In genomic region chr1:46406881-46407608, GRCh38 we compare ENCODE assay signal across 11 cellular contexts. TPM values are rescaled to one million over a fixed set of nuclear protein-coding genes. Genes with fewer than 3 reads are reported as not detected.
DNase-seq lines count a peak whose midpoint lies in the region; ATAC-seq and TF ChIP-seq lines count a peak whose summit lies in the region.
"Had no signal": no experiment of that assay in that cellular context is flagged by ENCODE, and none has a peak within 500 bp of the region (broad histone marks: within the 10 kb centered on the region; RNA-seq: fewer than 3 reads in every experiment).

No MANE protein-coding gene starts in this region.

- peak overlapping the region; percentile 74 for H2AK5ac ChIP-seq in mesendoderm (ENCODE audit: low read length)

- peak overlapping the region; percentile 22 for H3K18ac ChIP-seq in mesendoderm (ENCODE audit: low read length)

- DNase-seq in activated naive CD8-positive, alpha-beta T cell treated with anti-CD3 and anti-CD28 coated beads, Interleukin-2, amount 10 ng/mL, durations not matched to agents 7 days and 5 days: no peak
- no peak for DNase-seq in activated naive CD8-positive, alpha-beta T cell treated with anti-CD3 and anti-CD28 coated beads for 36 hours
- DNase-seq in central memory CD8-positive, alpha-beta T cell (ENCODE audit: low spot score in 2 of 2): no peak
- peak; percentile 73 for DNase-seq in mesendoderm
- DNase-seq in type B pancreatic cell (ENCODE audit: extremely low spot score, unreplicated experiment): no peak
- DNase-seq in dedifferentiated amniotic fluid mesenchymal stem cell (ENCODE audit: extremely low spot score): no peak
- no peak for DNase-seq in NCI-H69 (lab: John Stamatoyannopoulos, UW)
- DNase-seq: cortex of kidney had no signal

- H3K9me3 Mint-ChIP-seq in activated naive CD8-positive, alpha-beta T cell treated with anti-CD3 and anti-CD28 coated beads, Interleukin-2, amount 10 ng/mL, durations not matched to agents 7 days and 5 days: no peaks in the 10 kb centered on the region
- H3K9me3 Mint-ChIP-seq in activated naive CD8-positive, alpha-beta T cell treated with anti-CD3 and anti-CD28 coated beads for 36 hours: no peaks in the 10 kb centered on the region
- no peaks in the 10 kb centered on the region for H3K9me3 Mint-ChIP-seq in central memory CD8-positive, alpha-beta T cell
- H3K9me3 Mint-ChIP-seq in type B pancreatic cell: no peaks in the 10 kb centered on the region
- H3K9me3 Mint-ChIP-seq: stimulated activated naive CD8-positive, alpha-beta T cell treated with anti-CD3 and anti-CD28 coated beads, Interleukin-15, amount 100 ng/mL, for 72 hours had no signal

- no peak overlapping the region for H3K4me3 ChIP-seq in mesendoderm (ENCODE audit: low read length)

- no CpG with 5 or more reads among the region's 13 CpGs for WGBS in mesendoderm (ENCODE audit: extremely low coverage, insufficient coverage, low lambda C conversion rate)

- peak overlapping the region; percentile 14 for H3K27ac Mint-ChIP-seq in activated naive CD8-positive, alpha-beta T cell treated with anti-CD3 and anti-CD28 coated beads, Interleukin-2, amount 10 ng/mL, durations not matched to agents 7 days and 5 days
- no peak overlapping the region for H3K27ac Mint-ChIP-seq in activated naive CD8-positive, alpha-beta T cell treated with anti-CD3 and anti-CD28 coated beads for 36 hours
- peak overlapping the region; percentile 35 for H3K27ac Mint-ChIP-seq in central memory CD8-positive, alpha-beta T cell (ENCODE audit: low read depth)
- H3K27ac Mint-ChIP-seq in type B pancreatic cell: no peak overlapping the region

- no peak overlapping the region for H2BK120ac ChIP-seq in mesendoderm (ENCODE audit: low read depth, low read length)

- peaks cover 2% of the 10 kb centered on the region for H3K4me1 Mint-ChIP-seq in activated naive CD8-positive, alpha-beta T cell treated with anti-CD3 and anti-CD28 coated beads, Interleukin-2, amount 10 ng/mL, durations not matched to agents 7 days and 5 days
- no peaks in the 10 kb centered on the region for H3K4me1 Mint-ChIP-seq in activated naive CD8-positive, alpha-beta T cell treated with anti-CD3 and anti-CD28 coated beads for 36 hours
- peaks cover 7% of the 10 kb centered on the region for H3K4me1 Mint-ChIP-seq in central memory CD8-positive, alpha-beta T cell
- H3K4me1 Mint-ChIP-seq in type B pancreatic cell (ENCODE audit: unreplicated experiment): peaks cover 17% of the 10 kb centered on the region
- H3K4me1 Mint-ChIP-seq: stimulated activated naive CD8-positive, alpha-beta T cell treated with anti-CD3 and anti-CD28 coated beads, Interleukin-15, amount 100 ng/mL, for 72 hours had no signal

- H3K36me3 Mint-ChIP-seq in activated naive CD8-positive, alpha-beta T cell treated with anti-CD3 and anti-CD28 coated beads, Interleukin-2, amount 10 ng/mL, durations not matched to agents 7 days and 5 days: no peaks in the 10 kb centered on the region
- H3K36me3 Mint-ChIP-seq in activated naive CD8-positive, alpha-beta T cell treated with anti-CD3 and anti-CD28 coated beads for 36 hours: no peaks in the 10 kb centered on the region
- H3K36me3 Mint-ChIP-seq in central memory CD8-positive, alpha-beta T cell (ENCODE audit: insufficient read depth): no peaks in the 10 kb centered on the region
- peaks cover 6% of the 10 kb centered on the region for H3K36me3 Mint-ChIP-seq in type B pancreatic cell

- peak overlapping the region; percentile 75 for H3K23ac ChIP-seq in mesendoderm (ENCODE audit: low read length)

- H3K4me2 ChIP-seq in mesendoderm (ENCODE audit: low read length): peak overlapping the region; percentile 62

- no peaks in the 10 kb centered on the region for H3K27me3 ChIP-seq in mesendoderm (ENCODE audit: insufficient read depth, low read length, poor library complexity)

- TF ChIP-seq CTCF in type B pancreatic cell (conservative IDR thresholded peaks at IDR 0.05): no peak

- peak overlapping the region; percentile 28 for H3K9ac ChIP-seq in mesendoderm (ENCODE audit: low read length)

- no peak overlapping the region for H2BK5ac ChIP-seq in mesendoderm (ENCODE audit: low read length)

- peak overlapping the region; percentile 11 for H3K4ac ChIP-seq in mesendoderm (ENCODE audit: low read depth, low read length)

- no peaks in the 10 kb centered on the region for H3K79me1 ChIP-seq in mesendoderm (ENCODE audit: low read length)

- H3K4me3 Mint-ChIP-seq in activated naive CD8-positive, alpha-beta T cell treated with anti-CD3 and anti-CD28 coated beads, Interleukin-2, amount 10 ng/mL, durations not matched to agents 7 days and 5 days: no peak overlapping the region
- H3K4me3 Mint-ChIP-seq in activated naive CD8-positive, alpha-beta T cell treated with anti-CD3 and anti-CD28 coated beads for 36 hours: no peak overlapping the region
- peak overlapping the region; percentile 1 for H3K4me3 Mint-ChIP-seq in central memory CD8-positive, alpha-beta T cell
- peak overlapping the region; percentile 77 for H3K4me3 Mint-ChIP-seq in type B pancreatic cell
- H3K4me3 Mint-ChIP-seq: stimulated activated naive CD8-positive, alpha-beta T cell treated with anti-CD3 and anti-CD28 coated beads, Interleukin-15, amount 100 ng/mL, for 72 hours had no signal

- H3K56ac ChIP-seq in mesendoderm (ENCODE audit: low read length): peak overlapping the region; percentile 70

- no peaks in the 10 kb centered on the region for H3K27me3 Mint-ChIP-seq in activated naive CD8-positive, alpha-beta T cell treated with anti-CD3 and anti-CD28 coated beads, Interleukin-2, amount 10 ng/mL, durations not matched to agents 7 days and 5 days
- no peaks in the 10 kb centered on the region for H3K27me3 Mint-ChIP-seq in activated naive CD8-positive, alpha-beta T cell treated with anti-CD3 and anti-CD28 coated beads for 36 hours
- no peaks in the 10 kb centered on the region for H3K27me3 Mint-ChIP-seq in central memory CD8-positive, alpha-beta T cell
- no peaks in the 10 kb centered on the region for H3K27me3 Mint-ChIP-seq in type B pancreatic cell
- H3K27me3 Mint-ChIP-seq: stimulated activated naive CD8-positive, alpha-beta T cell treated with anti-CD3 and anti-CD28 coated beads, Interleukin-15, amount 100 ng/mL, for 72 hours had no signal

- H3K27ac ChIP-seq in mesendoderm (ENCODE audit: low read depth, low read length): no peak overlapping the region

- ATAC-seq in activated naive CD8-positive, alpha-beta T cell treated with anti-CD3 and anti-CD28 coated beads, Interleukin-2, amount 10 ng/mL, durations not matched to agents 7 days and 5 days (ENCODE audit: low read depth): no peak
- ATAC-seq in central memory CD8-positive, alpha-beta T cell (replicated peaks; ENCODE audit: extremely low read depth, poor library complexity, severe bottlenecking): peak; percentile 50
- no peak for ATAC-seq in HG02970 (IDR thresholded peaks at IDR 0.05; ENCODE audit: low FRiP score, unreplicated experiment)

- H4K5ac ChIP-seq in mesendoderm (ENCODE audit: low read length): no peak overlapping the region

- POLR2A ChIA-PET in activated naive CD8-positive, alpha-beta T cell treated with anti-CD3 and anti-CD28 coated beads, Interleukin-2, amount 10 ng/mL, durations not matched to agents 7 days and 5 days (lab: Charles Lee): interaction anchor here (0.7 kb wide), 1 partner anchor 44 kb away, joined by 4 read pairs; no protein-coding TSS in a partner anchor

- H3K36me3 ChIP-seq in mesendoderm (ENCODE audit: control insufficient read depth, insufficient read depth, low read length): no peaks in the 10 kb centered on the region

- H4K8ac ChIP-seq in mesendoderm (ENCODE audit: low read depth, low read length): no peak overlapping the region

- no peak overlapping the region for H2BK15ac ChIP-seq in mesendoderm (replicated peaks; ENCODE audit: low read depth)

- peaks cover 11% of the 10 kb centered on the region for H3K4me1 ChIP-seq in mesendoderm (ENCODE audit: control insufficient read depth, low read depth, low read length)

- H3K79me2 ChIP-seq in mesendoderm (ENCODE audit: control insufficient read depth, insufficient read depth, low read length): no peaks in the 10 kb centered on the region

RNA-seq across cellular contexts. Expression of gene FAAH, which starts 12.9 kb away (rescaled TPM):
- total RNA-seq in activated naive CD8-positive, alpha-beta T cell treated with anti-CD3 and anti-CD28 coated beads, Interleukin-2, amount 10 ng/mL, durations not matched to agents 7 days and 5 days: 1 to 10 TPM; 5.3 to 6.9 TPM
- total RNA-seq in activated naive CD8-positive, alpha-beta T cell treated with anti-CD3 and anti-CD28 coated beads for 36 hours: 1 to 10 TPM; 2.8 to 3.4 TPM
- polyA plus RNA-seq in mesendoderm (2013, experiment 1 of 2): 3.3 TPM
- polyA plus RNA-seq in mesendoderm (2013, experiment 2 of 2): 3.3 TPM
- total RNA-seq in type B pancreatic cell (ENCODE audit: low replicate concordance): 30.8 and 32.0 TPM in 2 replicates
- total RNA-seq: myocyte had no signal

Comparison
In these comparisons a context has a peak if more than half of its experiments do, and no peak if none do; other contexts are left out.
1. H3K27ac Mint-ChIP-seq: peak in activated naive CD8-positive, alpha-beta T cell treated with anti-CD3 and anti-CD28 coated beads, Interleukin-2, amount 10 ng/mL, durations not matched to agents 7 days and 5 days (single experiment) and central memory CD8-positive, alpha-beta T cell (single experiment); none in activated naive CD8-positive, alpha-beta T cell treated with anti-CD3 and anti-CD28 coated beads for 36 hours (single experiment) and type B pancreatic cell (single experiment).
2. H3K4me3 Mint-ChIP-seq: peak in central memory CD8-positive, alpha-beta T cell (single experiment) and type B pancreatic cell (single experiment); none in activated naive CD8-positive, alpha-beta T cell treated with anti-CD3 and anti-CD28 coated beads, Interleukin-2, amount 10 ng/mL, durations not matched to agents 7 days and 5 days (single experiment) and activated naive CD8-positive, alpha-beta T cell treated with anti-CD3 and anti-CD28 coated beads for 36 hours (single experiment).